1 cellular context compared by ENCODE assay signal in the genomic region with DNA sequence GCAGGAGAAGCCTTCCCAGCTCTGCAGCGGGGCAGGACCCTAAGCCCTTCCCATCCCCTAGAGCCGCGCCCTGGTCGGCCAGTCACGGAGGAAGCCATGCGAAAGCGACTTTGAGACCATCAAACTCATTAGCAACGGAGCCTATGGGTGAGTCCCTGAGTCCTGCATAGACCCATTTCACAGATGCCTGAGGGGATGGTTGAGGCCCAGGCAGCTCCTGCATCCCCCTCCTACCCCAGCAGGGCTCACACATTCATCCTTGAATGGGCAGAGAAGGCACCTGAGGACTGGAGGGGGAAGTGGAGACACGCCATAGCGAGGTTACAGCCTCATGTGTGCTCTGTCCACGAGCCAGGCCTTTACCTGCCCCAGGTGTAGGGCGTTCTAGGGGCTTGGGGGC.
TF ChIP-seq lines count a peak whose summit lies in the region.

No MANE protein-coding gene starts in this region.

TF ChIP-seq in GM12878, 131 proteins besides CTCF, POLR2A, EP300 and RAD21:
- TF ChIP-seq CREB1 (IDR thresholded peaks at IDR 0.05; ENCODE audit: low read depth) (no peak), YBX1 (IDR thresholded peaks at IDR 0.05) (no peak), BHLHE40 (IDR thresholded peaks at IDR 0.05; ENCODE audit: borderline replicate concordance in 1 of 2, low read depth in 2 of 2, low read length in 1 of 2) (no peak), TAF1 (IDR thresholded peaks at IDR 0.05; ENCODE audit: borderline replicate concordance, low read depth, low read length) (no peak), ETV6 (conservative IDR thresholded peaks at IDR 0.05 in 1 of 2, IDR thresholded peaks at IDR 0.05 in 1 of 2; ENCODE audit: borderline replicate concordance in 1 of 2, low read depth in 1 of 2) (no peak), CBFB (IDR thresholded peaks at IDR 0.05; ENCODE audit: low read depth) (no peak), MYB (IDR thresholded peaks at IDR 0.05; ENCODE audit: borderline replicate concordance, low read depth, low read length) (no peak), FOS (IDR thresholded peaks at IDR 0.05; ENCODE audit: borderline replicate concordance, extremely low read depth, insufficient read length) (no peak), POU2F2 (IDR thresholded peaks at IDR 0.05; ENCODE audit: borderline replicate concordance, low read depth, low read length) (no peak), SMAD1 (IDR thresholded peaks at IDR 0.05; ENCODE audit: low read depth, partially characterized antibody) (no peak)
- TF ChIP-seq, protein P1, sequence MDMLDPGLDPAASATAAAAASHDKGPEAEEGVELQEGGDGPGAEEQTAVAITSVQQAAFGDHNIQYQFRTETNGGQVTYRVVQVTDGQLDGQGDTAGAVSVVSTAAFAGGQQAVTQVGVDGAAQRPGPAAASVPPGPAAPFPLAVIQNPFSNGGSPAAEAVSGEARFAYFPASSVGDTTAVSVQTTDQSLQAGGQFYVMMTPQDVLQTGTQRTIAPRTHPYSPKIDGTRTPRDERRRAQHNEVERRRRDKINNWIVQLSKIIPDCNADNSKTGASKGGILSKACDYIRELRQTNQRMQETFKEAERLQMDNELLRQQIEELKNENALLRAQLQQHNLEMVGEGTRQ (IDR thresholded peaks at IDR 0.05; ENCODE audit: borderline replicate concordance, low read depth, low read length): no peak
- TF ChIP-seq, protein P2, sequence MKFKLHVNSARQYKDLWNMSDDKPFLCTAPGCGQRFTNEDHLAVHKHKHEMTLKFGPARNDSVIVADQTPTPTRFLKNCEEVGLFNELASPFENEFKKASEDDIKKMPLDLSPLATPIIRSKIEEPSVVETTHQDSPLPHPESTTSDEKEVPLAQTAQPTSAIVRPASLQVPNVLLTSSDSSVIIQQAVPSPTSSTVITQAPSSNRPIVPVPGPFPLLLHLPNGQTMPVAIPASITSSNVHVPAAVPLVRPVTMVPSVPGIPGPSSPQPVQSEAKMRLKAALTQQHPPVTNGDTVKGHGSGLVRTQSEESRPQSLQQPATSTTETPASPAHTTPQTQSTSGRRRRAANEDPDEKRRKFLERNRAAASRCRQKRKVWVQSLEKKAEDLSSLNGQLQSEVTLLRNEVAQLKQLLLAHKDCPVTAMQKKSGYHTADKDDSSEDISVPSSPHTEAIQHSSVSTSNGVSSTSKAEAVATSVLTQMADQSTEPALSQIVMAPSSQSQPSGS (IDR thresholded peaks at IDR 0.05; ENCODE audit: low read length): no peak
